Comparison of ENCODE assay signal across 10 cellular contexts in genomic region chr2:196399736-196400691, GRCh38.
DNase-seq lines count a peak whose midpoint lies in the region; ATAC-seq, FAIRE-seq and TF ChIP-seq lines count a peak whose summit lies in the region.
"Had no signal": no experiment of that assay in that cellular context is flagged by ENCODE, and none has a peak within 500 bp of the region (broad histone marks: within the 10 kb centered on the region; RNA-seq: fewer than 3 reads in every experiment).

No MANE protein-coding gene starts in this region.

- H4K20me1 ChIP-seq in endothelial cell of umbilical vein (replicated peaks; ENCODE audit: control insufficient read depth, extremely low read depth, insufficient read depth, low read length) = no peaks in the 10 kb centered on the region

- H3K9me3 ChIP-seq in endothelial cell of umbilical vein (replicated peaks; ENCODE audit: control insufficient read depth, insufficient read depth, low read length) (no peaks in the 10 kb centered on the region), HAP-1 (no peaks in the 10 kb centered on the region)

- H3K4me3 ChIP-seq in endothelial cell of umbilical vein (replicated peaks in 1 of 3; ENCODE audit: insufficient read depth in 1 of 3, low read depth in 1 of 3, low read length in 3 of 3) (no peak overlapping the region), HAP-1 (no peak overlapping the region)

- no peak for ATAC-seq in stimulated activated naive CD8-positive, alpha-beta T cell treated with anti-CD3 and anti-CD28 coated beads, Interleukin-15, Interleukin-2, amounts not matched to agents 100 U/mL and 50 U/mL, for 24 hours

- TF ChIP-seq POLR2A in endothelial cell of umbilical vein (IDR thresholded peaks at IDR 0.05; ENCODE audit: low read depth, low read length) = peak; percentile 66

- H3K27ac ChIP-seq in endothelial cell of umbilical vein (ENCODE audit: insufficient read depth, low read depth, low read length) = peak overlapping the region; percentile 94

- DNase-seq in GM04503 (ENCODE audit: low read depth) (peak; percentile 78), RKO (ENCODE audit: low spot score) (peak; percentile 82), endothelial cell of umbilical vein (ENCODE audit: low read depth, low spot score) (peak; percentile 97), non-pigmented ciliary epithelial cell (ENCODE audit: low read depth) (peak; percentile 94), NCI-H82 (lab: John Stamatoyannopoulos, UW) (no peak), cerebellar nuclear complex (lab: John Stamatoyannopoulos, UW) (no peak), HAP-1 (ENCODE audit: low spot score in 2 of 2) (no peak)
- no peak for DNase-seq in stimulated activated naive CD8-positive, alpha-beta T cell treated with anti-CD3 and anti-CD28 coated beads, Interleukin-15, Interleukin-2, amounts not matched to agents 100 U/mL and 50 U/mL, for 24 hours
- DNase-seq: activated CD4-positive, alpha-beta T cell treated with anti-CD3 and anti-CD28 coated beads, Interleukin-2, amount 50 U/mL, for 48 hours had no signal

- H3K27me3 ChIP-seq in endothelial cell of umbilical vein (ENCODE audit: control insufficient read depth in 2 of 2, insufficient read depth in 2 of 2, low read length in 2 of 2) (no peaks in the 10 kb centered on the region), HAP-1 (ENCODE audit: low read depth) (no peaks in the 10 kb centered on the region)

- TF ChIP-seq CTCF in endothelial cell of umbilical vein (IDR thresholded peaks at IDR 0.05; ENCODE audit: extremely low read depth in 1 of 2, insufficient read depth in 1 of 2, low read depth in 1 of 2, low read length in 2 of 2) = no peak

- peak overlapping the region; percentile 84 for H3K4me2 ChIP-seq in endothelial cell of umbilical vein (ENCODE audit: insufficient read depth, low read length)

- H3K36me3 ChIP-seq in endothelial cell of umbilical vein (ENCODE audit: control insufficient read depth in 2 of 2, extremely low read depth in 1 of 2, insufficient read depth in 2 of 2, low read length in 2 of 2) = no peaks in the 10 kb centered on the region
- H3K36me3 ChIP-seq in HAP-1 (replicated peaks) = no peaks in the 10 kb centered on the region

- in situ Hi-C loops in HAP-1 (cut with MboI; ENCODE audit: low sequenced_read_pairs) = no loop called here

- dilution Hi-C loops in endothelial cell of umbilical vein (cut with MboI; ENCODE audit: extremely low pct_ligation_motif_present, low sequenced_read_pairs) = no loop called here

- CTCF ChIA-PET in endothelial cell of umbilical vein (lab: Charles Lee) = interaction anchor here (0.8 to 8.0 kb wide), 17 partner anchors 10 to 121 kb away, joined by 3 to 54 read pairs (median 4); no protein-coding TSS in a partner anchor

- H3K79me2 ChIP-seq in endothelial cell of umbilical vein (ENCODE audit: control insufficient read depth, insufficient read depth, low read length) = no peaks in the 10 kb centered on the region

- peak overlapping the region; percentile 81 for H3K9ac ChIP-seq in endothelial cell of umbilical vein (replicated peaks; ENCODE audit: extremely low read depth, insufficient read depth, low read length)

- peak; percentile 93 for FAIRE-seq in endothelial cell of umbilical vein (lab: Jason Lieb, UNC)
- FAIRE-seq: GM18507 had no signal

- POLR2A ChIA-PET in endothelial cell of umbilical vein (lab: Charles Lee) = interaction anchor here (0.6 to 1.8 kb wide), 3 partner anchors 35 to 122 kb away, joined by 3 to 14 read pairs (median 3); no protein-coding TSS in a partner anchor

- peak overlapping the region; percentile 56 for H2AFZ ChIP-seq in endothelial cell of umbilical vein (ENCODE audit: low read depth, low read length)

- no peaks in the 10 kb centered on the region for H3K9me1 ChIP-seq in endothelial cell of umbilical vein (replicated peaks; ENCODE audit: control insufficient read depth, extremely low read depth, insufficient read depth, low read length)

- intact Hi-C loops in endothelial cell of umbilical vein (cut with micrococcal nuclease) = loop anchor here (1.0 kb wide), 7 partner anchors 28 to 206 kb away; no protein-coding TSS in a partner anchor

- BruUV-seq in endothelial cell of umbilical vein (replicated peaks; lab: Mats Ljungman, UMichigan) = TSS peak; percentile 84

- H3K4me1 ChIP-seq in endothelial cell of umbilical vein (ENCODE audit: control insufficient read depth, extremely low read depth, insufficient read depth, low read length) = peaks cover 58% of the 10 kb centered on the region
- no peaks in the 10 kb centered on the region for H3K4me1 ChIP-seq in HAP-1

TF ChIP-seq in endothelial cell of umbilical vein, 7 proteins besides CTCF, POLR2A, EP300 and RAD21:
- TF ChIP-seq GATA2 (IDR thresholded peaks at IDR 0.05; ENCODE audit: insufficient read depth, insufficient read length, low read depth, low read length) (peak; percentile 90), POLR2AphosphoS5 (IDR thresholded peaks at IDR 0.05; ENCODE audit: insufficient read depth, low read depth, low read length) (peak; percentile 80), FOS (IDR thresholded peaks at IDR 0.05; ENCODE audit: borderline replicate concordance, insufficient read depth, low read length) (peak; percentile 90), MAX (IDR thresholded peaks at IDR 0.05; ENCODE audit: insufficient read depth, insufficient read length) (no peak), JUN (IDR thresholded peaks at IDR 0.05; ENCODE audit: borderline replicate concordance, insufficient read depth, insufficient read length, low read depth) (peak; percentile 94)

Comparison
In these comparisons a context has a peak if more than half of its experiments do, and no peak if none do; other contexts are left out.
1. DNase-seq: peak in GM04503 (single experiment), RKO (single experiment), endothelial cell of umbilical vein (single experiment) and non-pigmented ciliary epithelial cell (single experiment); none in NCI-H82 (single experiment), cerebellar nuclear complex (0 of 2), stimulated activated naive CD8-positive, alpha-beta T cell treated with anti-CD3 and anti-CD28 coated beads, Interleukin-15, Interleukin-2, amounts not matched to agents 100 U/mL and 50 U/mL, for 24 hours (single experiment) and HAP-1 (0 of 2).